Comparison of ENCODE assay signal across 9 cellular contexts in genomic region chr16:27402569-27402963, GRCh38. TPM values are rescaled to one million over a fixed set of nuclear protein-coding genes. Genes with fewer than 3 reads are reported as not detected.
A peak's percentile ranks its signal among the peaks of the same experiment; 100 is the strongest.
DNase-seq lines count a peak whose midpoint lies in the region; ATAC-seq, FAIRE-seq and TF ChIP-seq lines count a peak whose summit lies in the region.
"Had no signal": no experiment of that assay in that cellular context is flagged by ENCODE, and none has a peak within 500 bp of the region (broad histone marks: within the 10 kb centered on the region; RNA-seq: fewer than 3 reads in every experiment).

No MANE protein-coding gene starts in this region.

- H3K36me3 ChIP-seq in lower lobe of right lung (no peaks in the 10 kb centered on the region), thymus (ENCODE audit: control insufficient read depth, insufficient read depth) (no peaks in the 10 kb centered on the region)

- intact Hi-C loops in activated CD8-positive, alpha-beta T cell treated with anti-CD3 and anti-CD28 coated beads for 36 hours (cut with micrococcal nuclease): no loop called here
- intact Hi-C loops in lower lobe of right lung (cut with DNase I): no loop called here

- H3K27me3 Mint-ChIP-seq in activated naive CD4-positive, alpha-beta T cell treated with anti-CD3 and anti-CD28 coated beads, Interleukin-2, amount 10 ng/mL, durations not matched to agents 7 days and 5 days: peaks cover 4% of the 10 kb centered on the region
- no peaks in the 10 kb centered on the region for H3K27me3 Mint-ChIP-seq in activated CD8-positive, alpha-beta T cell treated with anti-CD3 and anti-CD28 coated beads for 36 hours

- H3K27ac Mint-ChIP-seq in activated naive CD4-positive, alpha-beta T cell treated with anti-CD3 and anti-CD28 coated beads, Interleukin-2, amount 10 ng/mL, durations not matched to agents 7 days and 5 days: peak overlapping the region; percentile 97
- H3K27ac Mint-ChIP-seq in activated CD8-positive, alpha-beta T cell treated with anti-CD3 and anti-CD28 coated beads for 36 hours: peak overlapping the region; percentile 96

- no peaks in the 10 kb centered on the region for H3K9me3 Mint-ChIP-seq in activated naive CD4-positive, alpha-beta T cell treated with anti-CD3 and anti-CD28 coated beads, Interleukin-2, amount 10 ng/mL, durations not matched to agents 7 days and 5 days
- H3K9me3 Mint-ChIP-seq in activated CD8-positive, alpha-beta T cell treated with anti-CD3 and anti-CD28 coated beads for 36 hours: no peaks in the 10 kb centered on the region

- H3K9me3 ChIP-seq in lower lobe of right lung (no peaks in the 10 kb centered on the region), thymus (ENCODE audit: control insufficient read depth) (no peaks in the 10 kb centered on the region)

- H3K4me3 ChIP-seq in lower lobe of right lung (peak overlapping the region; percentile 48), thymus (ENCODE audit: low read length) (peak overlapping the region; percentile 61)
- H3K4me3 ChIP-seq: hepatocyte had no signal

- H3K27ac ChIP-seq in lower lobe of right lung (peak overlapping the region; percentile 71), thymus (ENCODE audit: low read depth) (peak overlapping the region; percentile 95)
- H3K27ac ChIP-seq: hepatocyte had no signal

- WGBS in thymus: 37% methylated on average over 8 of the region's 8 CpGs

- H3K27me3 ChIP-seq in lower lobe of right lung (ENCODE audit: low read depth) (no peaks in the 10 kb centered on the region), thymus (ENCODE audit: control insufficient read depth, insufficient read depth) (no peaks in the 10 kb centered on the region)
- H3K27me3 ChIP-seq: hepatocyte had no signal

- H3K4me3 Mint-ChIP-seq in activated naive CD4-positive, alpha-beta T cell treated with anti-CD3 and anti-CD28 coated beads, Interleukin-2, amount 10 ng/mL, durations not matched to agents 7 days and 5 days: peak overlapping the region; percentile 99
- H3K4me3 Mint-ChIP-seq in activated CD8-positive, alpha-beta T cell treated with anti-CD3 and anti-CD28 coated beads for 36 hours: peak overlapping the region; percentile 99

- peaks cover 45% of the 10 kb centered on the region for H3K4me1 ChIP-seq in lower lobe of right lung
- H3K4me1 ChIP-seq in thymus (ENCODE audit: control insufficient read depth, insufficient read depth, low read length): peaks cover 62% of the 10 kb centered on the region

- POLR2A ChIA-PET in activated CD8-positive, alpha-beta T cell treated with anti-CD3 and anti-CD28 coated beads for 36 hours (lab: Charles Lee): interaction anchor here (0.7 to 10.5 kb wide), 16 partner anchors 11 to 171 kb away, joined by 3 to 168 read pairs (median 12); partner anchors contain the start of gene IL4R

- CTCF ChIA-PET in activated naive CD4-positive, alpha-beta T cell treated with anti-CD3 and anti-CD28 coated beads, Interleukin-2, amount 10 ng/mL, durations not matched to agents 7 days and 5 days (lab: Charles Lee): interaction anchor here (0.6 to 2.1 kb wide), 4 partner anchors 25 to 85 kb away, joined by 3 to 9 read pairs (median 3); no protein-coding TSS in a partner anchor
- CTCF ChIA-PET in activated CD8-positive, alpha-beta T cell treated with anti-CD3 and anti-CD28 coated beads for 36 hours (lab: Charles Lee): interaction anchor here (1.0 to 9.3 kb wide), 3 partner anchors 25 to 168 kb away, joined by 3 to 92 read pairs (median 3); no protein-coding TSS in a partner anchor

- H3K36me3 Mint-ChIP-seq in activated naive CD4-positive, alpha-beta T cell treated with anti-CD3 and anti-CD28 coated beads, Interleukin-2, amount 10 ng/mL, durations not matched to agents 7 days and 5 days: peaks cover 33% of the 10 kb centered on the region
- H3K36me3 Mint-ChIP-seq in activated CD8-positive, alpha-beta T cell treated with anti-CD3 and anti-CD28 coated beads for 36 hours (ENCODE audit: low read depth): peaks cover 52% of the 10 kb centered on the region

- FAIRE-seq in RCC 7860 (lab: Jason Lieb, UNC): no peak

- H3K4me1 Mint-ChIP-seq in activated naive CD4-positive, alpha-beta T cell treated with anti-CD3 and anti-CD28 coated beads, Interleukin-2, amount 10 ng/mL, durations not matched to agents 7 days and 5 days: peaks cover 73% of the 10 kb centered on the region
- peaks cover 42% of the 10 kb centered on the region for H3K4me1 Mint-ChIP-seq in activated CD8-positive, alpha-beta T cell treated with anti-CD3 and anti-CD28 coated beads for 36 hours (ENCODE audit: low read depth)

- in situ Hi-C loops in KBM-7 (cut with MboI; ENCODE audit: low pct_unique_long_range_greater_than_20kb, low sequenced_read_pairs): no loop called here

- no peak for ATAC-seq in activated CD8-positive, alpha-beta T cell treated with anti-CD3 and anti-CD28 coated beads for 36 hours
- ATAC-seq in lower lobe of right lung (no peak), left lobe of liver (no peak)

- no peak for TF ChIP-seq CTCF in activated CD8-positive, alpha-beta T cell treated with anti-CD3 and anti-CD28 coated beads for 36 hours (IDR thresholded peaks at IDR 0.05)
- TF ChIP-seq CTCF in lower lobe of right lung (IDR thresholded peaks at IDR 0.05): no peak

- DNase-seq in activated naive CD4-positive, alpha-beta T cell treated with anti-CD3 and anti-CD28 coated beads, Interleukin-2, amount 10 ng/mL, durations not matched to agents 7 days and 5 days: no peak
- no peak for DNase-seq in activated naive CD4-positive, alpha-beta T cell treated with anti-CD3 and anti-CD28 coated beads, Interleukin-2, amount 50 U/mL, for 16 hours
- no peak for DNase-seq in activated CD8-positive, alpha-beta T cell treated with anti-CD3 and anti-CD28 coated beads for 36 hours
- DNase-seq in lower lobe of right lung (no peak), left lobe of liver (ENCODE audit: low spot score) (no peak), KBM-7 (no peak), RCC 7860 (ENCODE audit: low spot score) (no peak)

RNA-seq across cellular contexts. Expression of gene IL21R, which starts 0.6 kb away (rescaled TPM):
- total RNA-seq in activated CD8-positive, alpha-beta T cell treated with anti-CD3 and anti-CD28 coated beads for 36 hours: 10 to 100 TPM; 95.6 to 97.2 TPM
- 6.0 TPM for total RNA-seq in lower lobe of right lung
- polyA plus RNA-seq in thymus: 12.8 TPM
- total RNA-seq in left lobe of liver: 0.33 TPM
- polyA plus RNA-seq: hepatocyte had no signal

Comparison
In these comparisons a context has a peak if more than half of its experiments do, and no peak if none do; other contexts are left out.
1. RNA of gene IL21R, which starts 0.6 kb away (total RNA-seq): 95.6 to 97.2 TPM in activated CD8-positive, alpha-beta T cell treated with anti-CD3 and anti-CD28 coated beads for 36 hours; 6.0 TPM in lower lobe of right lung (single experiment) and 0.33 TPM in left lobe of liver (single experiment); every median in the first group is over 10 times any median in the second.